In genomic region chrX:10813761-10814160, GRCh38 we compare ENCODE assay signal across 26 cellular contexts.
"Had no signal": no experiment of that assay in that cellular context is flagged by ENCODE, and none has a peak within 500 bp of the region (broad histone marks: within the 10 kb centered on the region; RNA-seq: fewer than 3 reads in every experiment).

No MANE protein-coding gene starts in this region.

- H3K4me1 ChIP-seq: left lung, lower lobe of right lung, parathyroid adenoma, psoas muscle, right atrium auricular region, right lobe of liver, tibial nerve, uterus had no signal

- H3K4me2 ChIP-seq: smooth muscle cell had no signal

- H3K4me3 Mint-ChIP-seq: naive thymus-derived CD8-positive, alpha-beta T cell; nephron; neural crest cell; stimulated activated memory B cell treated with anti-CD40 and anti-IgM and Interleukin-4, amounts not matched to agents 10 μg/mL and 1 μg/mL and 100 μg/mL, for 72 hours; stimulated activated naive CD8-positive, alpha-beta T cell treated with anti-CD3 and anti-CD28 coated beads, Interleukin-15, amount 100 ng/mL, for 72 hours; type B pancreatic cell had no signal

- H3K27ac ChIP-seq: left lung, lower lobe of right lung, parathyroid adenoma, psoas muscle, right atrium auricular region, right lobe of liver, tibial nerve, uterus had no signal

- H3K27ac Mint-ChIP-seq: naive thymus-derived CD8-positive, alpha-beta T cell; nephron; stimulated activated memory B cell treated with anti-CD40 and anti-IgM and Interleukin-4, amounts not matched to agents 10 μg/mL and 1 μg/mL and 100 μg/mL, for 72 hours; stimulated activated naive CD8-positive, alpha-beta T cell treated with anti-CD3 and anti-CD28 coated beads, Interleukin-15, amount 100 ng/mL, for 72 hours; type B pancreatic cell had no signal

- H3K4me3 ChIP-seq: left lung, lower lobe of right lung, psoas muscle, right atrium auricular region, right lobe of liver, smooth muscle cell, tibial nerve, uterus had no signal

- H3K79me2 ChIP-seq: parathyroid adenoma had no signal

- ATAC-seq: left colon; left lung; lower lobe of right lung; naive thymus-derived CD8-positive, alpha-beta T cell; psoas muscle; right lobe of liver; stimulated activated memory B cell treated with anti-CD40 and anti-IgM and Interleukin-4, amounts not matched to agents 10 μg/mL and 1 μg/mL and 100 μg/mL, for 72 hours; stimulated activated naive CD8-positive, alpha-beta T cell treated with anti-CD3 and anti-CD28 coated beads, Interleukin-15, amount 100 ng/mL, for 72 hours had no signal

- H3K36me3 Mint-ChIP-seq: naive thymus-derived CD8-positive, alpha-beta T cell; stimulated activated memory B cell treated with anti-CD40 and anti-IgM and Interleukin-4, amounts not matched to agents 10 μg/mL and 1 μg/mL and 100 μg/mL, for 72 hours; type B pancreatic cell had no signal

- H3K27me3 Mint-ChIP-seq: naive thymus-derived CD8-positive, alpha-beta T cell; stimulated activated memory B cell treated with anti-CD40 and anti-IgM and Interleukin-4, amounts not matched to agents 10 μg/mL and 1 μg/mL and 100 μg/mL, for 72 hours; stimulated activated naive CD8-positive, alpha-beta T cell treated with anti-CD3 and anti-CD28 coated beads, Interleukin-15, amount 100 ng/mL, for 72 hours; type B pancreatic cell had no signal

- H3K27me3 ChIP-seq: left lung, right atrium auricular region, right lobe of liver, tibial nerve, uterus had no signal

- H3K4me1 Mint-ChIP-seq: naive thymus-derived CD8-positive, alpha-beta T cell; nephron; neural crest cell; stimulated activated memory B cell treated with anti-CD40 and anti-IgM and Interleukin-4, amounts not matched to agents 10 μg/mL and 1 μg/mL and 100 μg/mL, for 72 hours; stimulated activated naive CD8-positive, alpha-beta T cell treated with anti-CD3 and anti-CD28 coated beads, Interleukin-15, amount 100 ng/mL, for 72 hours had no signal

- H3K9me3 ChIP-seq: left lung, lower lobe of right lung, psoas muscle, right atrium auricular region, right lobe of liver, tibial nerve, uterus had no signal

- FAIRE-seq: keratinocyte had no signal

- DNase-seq: left colon; left lung; lower lobe of right lung; mammary epithelial cell; mesenchymal stem cell; naive thymus-derived CD8-positive, alpha-beta T cell; nucleus accumbens; psoas muscle; right lobe of liver; stimulated activated CD4-positive, alpha-beta T cell treated with anti-CD3 and anti-CD28 coated beads, Interleukin-1b, Interleukin-23, amount 100 ng/mL, for 48 hours; stimulated activated CD4-positive, alpha-beta T cell treated with anti-CD3 and anti-CD28 coated beads, Interleukin-2, amount 100 ng/mL, for 48 hours; stimulated activated CD4-positive, alpha-beta T cell treated with anti-CD3 and anti-CD28 coated beads, Interleukin-4, amount 100 ng/mL, for 4 hours; stimulated activated CD8-positive, alpha-beta memory T cell treated with anti-CD3 and anti-CD28 coated beads, Interleukin-4, amount 100 ng/mL, for 48 hours; stimulated activated naive CD4-positive, alpha-beta T cell treated with Interleukin-2 at 50 U/mL for 16 hours; stimulated activated naive CD8-positive, alpha-beta T cell treated with anti-CD3 and anti-CD28 coated beads, Interleukin-15, amount 100 ng/mL, for 72 hours; substantia nigra; uterus had no signal

- H2AFZ ChIP-seq: parathyroid adenoma had no signal

- H3K36me3 ChIP-seq: left lung, lower lobe of right lung, right atrium auricular region, right lobe of liver, tibial nerve, uterus had no signal

- H3K9ac ChIP-seq: parathyroid adenoma had no signal
